In the genomic region with DNA sequence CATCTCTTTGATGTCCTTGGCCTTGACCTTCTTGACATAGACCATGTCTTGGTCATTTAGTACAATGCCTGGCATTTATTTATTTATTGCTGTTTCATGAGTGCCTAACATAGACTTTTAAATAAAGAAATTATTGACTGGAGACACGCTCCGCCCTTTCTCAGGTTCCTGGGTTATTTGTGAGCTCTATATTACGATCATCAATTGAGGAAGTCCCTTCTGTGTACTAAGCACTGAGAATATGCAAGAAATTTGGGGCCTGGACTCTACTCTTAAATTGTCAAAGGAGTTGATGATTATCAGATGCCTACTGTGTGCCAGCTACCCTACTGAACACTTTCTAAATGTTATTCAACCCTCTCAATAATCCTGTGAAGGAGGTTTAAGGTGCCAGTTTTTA, we compare ENCODE assay signal across 18 cellular contexts.
"Had no signal": no experiment of that assay in that cellular context is flagged by ENCODE, and none has a peak within 500 bp of the region (broad histone marks: within the 10 kb centered on the region; RNA-seq: fewer than 3 reads in every experiment).

No MANE protein-coding gene starts in this region.

- H3K27me3 Mint-ChIP-seq: activated CD4-positive, alpha-beta T cell treated with anti-CD3 and anti-CD28 coated beads, Interleukin-2, amount 10 ng/mL, durations not matched to agents 7 days and 5 days; memory B cell had no signal

- DNase-seq: activated CD4-positive, alpha-beta T cell treated with anti-CD3 and anti-CD28 coated beads, Interleukin-2, amount 10 ng/mL, durations not matched to agents 7 days and 5 days; activated CD4-positive, CD25-positive, alpha-beta regulatory T cell treated with anti-CD3 and anti-CD28 coated beads, Interleukin-2, amount 50 U/mL, for 72 hours; activated naive CD4-positive, alpha-beta T cell treated with Interleukin-2 at 50 U/mL for 16 hours; aorta; effector CD4-positive, alpha-beta T cell; foreskin keratinocyte; left colon; nephron progenitor cell; nucleus accumbens; right lobe of liver; SK-N-SH; stimulated activated CD4-positive, alpha-beta T cell treated with anti-CD3 and anti-CD28 coated beads, Interleukin-2, amount 100 ng/mL, for 24 hours; stimulated activated naive CD4-positive, alpha-beta T cell; upper lobe of right lung; WERI-Rb-1 had no signal

- H3K27ac Mint-ChIP-seq: activated CD4-positive, alpha-beta T cell treated with anti-CD3 and anti-CD28 coated beads, Interleukin-2, amount 10 ng/mL, durations not matched to agents 7 days and 5 days; brain; memory B cell; nephron progenitor cell had no signal

- H3K9me3 ChIP-seq: right lobe of liver, SK-N-SH, upper lobe of right lung had no signal

- H3K36me3 ChIP-seq: right lobe of liver, upper lobe of right lung, WERI-Rb-1 had no signal

- H3K4me3 ChIP-seq: right lobe of liver, skin epidermis, upper lobe of right lung had no signal

- H3K4me1 ChIP-seq: foreskin keratinocyte, right lobe of liver had no signal

- H3K27me3 ChIP-seq: foreskin keratinocyte, right lobe of liver, upper lobe of right lung had no signal

- ATAC-seq: foreskin keratinocyte, left colon, right lobe of liver, upper lobe of right lung had no signal

- H3K27ac ChIP-seq: foreskin keratinocyte, right lobe of liver, skin epidermis, upper lobe of right lung, WERI-Rb-1 had no signal

- H3K4me1 Mint-ChIP-seq: brain had no signal

- H3K4me3 Mint-ChIP-seq: activated CD4-positive, alpha-beta T cell treated with anti-CD3 and anti-CD28 coated beads, Interleukin-2, amount 10 ng/mL, durations not matched to agents 7 days and 5 days; brain; memory B cell; nephron progenitor cell had no signal
